Comparison of ENCODE assay signal across 9 cellular contexts in genomic region chr5:154446183-154447073, GRCh38. TPM values are rescaled to one million over a fixed set of nuclear protein-coding genes. Genes with fewer than 3 reads are reported as not detected.
DNase-seq lines count a peak whose midpoint lies in the region; ATAC-seq and TF ChIP-seq lines count a peak whose summit lies in the region.
"Had no signal": no experiment of that assay in that cellular context is flagged by ENCODE, and none has a peak within 500 bp of the region (broad histone marks: within the 10 kb centered on the region; RNA-seq: fewer than 3 reads in every experiment).

No MANE protein-coding gene starts in this region.

- H3K36me3 ChIP-seq in CD8-positive, alpha-beta T cell (ENCODE audit: insufficient read depth, low read length), result peaks cover 19% of the 10 kb centered on the region
- H3K36me3 ChIP-seq in HUES64 (ENCODE audit: insufficient read depth, low read length), result peaks cover 10% of the 10 kb centered on the region
- H3K36me3 ChIP-seq in liver (ENCODE audit: control insufficient read depth in 4 of 4, insufficient read depth in 3 of 4, low read depth in 1 of 4, low read length in 3 of 4), result peaks cover 0 to 14% (median 7%) of the 10 kb centered on the region in 4 donors

- H3K27ac Mint-ChIP-seq in CD8-positive, alpha-beta T cell, result peak overlapping the region; percentile 80

- H3K4me3 Mint-ChIP-seq in CD8-positive, alpha-beta T cell, result peak overlapping the region; percentile 89

- intact Hi-C loops in CD8-positive, alpha-beta T cell (cut with DNase I, micrococcal nuclease), result loop anchor here in 1 of 2 experiments (2.0 to 5.0 kb wide), 3 partner anchors 311 to 491 kb away; partner anchors contain the start of genes FAM114A2, GEMIN5, LARP1 and MFAP3

- H3K4me3 ChIP-seq in CD8-positive, alpha-beta T cell (ENCODE audit: low read depth, low read length), result peak overlapping the region; percentile 100
- H3K4me3 ChIP-seq in HUES64 (ENCODE audit: low read length) (peak overlapping the region; percentile 96), liver (ENCODE audit: low read depth in 1 of 3, low read length in 3 of 3) (peak overlapping the region; percentile 76 to 97 (median 97))

- peaks cover 62% of the 10 kb centered on the region for H3K4me1 Mint-ChIP-seq in CD8-positive, alpha-beta T cell (ENCODE audit: low read depth)

- TF ChIP-seq RAD21 in liver (IDR thresholded peaks at IDR 0.05), result no peak

- H3K9me3 Mint-ChIP-seq in CD8-positive, alpha-beta T cell, result no peaks in the 10 kb centered on the region

- peaks cover 39% of the 10 kb centered on the region for H3K36me3 Mint-ChIP-seq in CD8-positive, alpha-beta T cell

- TF ChIP-seq CTCF in CD8-positive, alpha-beta T cell (IDR thresholded peaks at IDR 0.05), result no peak
- no peak for TF ChIP-seq CTCF in liver (IDR thresholded peaks at IDR 0.05; ENCODE audit: low read depth, low read length, missing input control)

- H3K27me3 ChIP-seq in CD8-positive, alpha-beta T cell (ENCODE audit: insufficient read depth, low read length), result no peaks in the 10 kb centered on the region
- H3K27me3 ChIP-seq in HUES64 (ENCODE audit: insufficient read depth, low read length) (peaks cover 4% of the 10 kb centered on the region; the same call in 1 of the 2 replicates), liver (ENCODE audit: control insufficient read depth in 4 of 4, insufficient read depth in 4 of 4, low read length in 3 of 4) (no peaks in the 10 kb centered on the region)

- no peak for ATAC-seq in CD8-positive, alpha-beta T cell
- peak; percentile 25 for ATAC-seq in GM21381 (IDR thresholded peaks at IDR 0.05; ENCODE audit: unreplicated experiment)

- H3K9ac ChIP-seq in HUES64 (ENCODE audit: low read depth, low read length), result peak overlapping the region; percentile 62
- H3K9ac ChIP-seq in liver (ENCODE audit: low read depth in 1 of 2, low read length in 2 of 2), result peak overlapping the region in 1 of 2 donors; percentile 61

- DNase-seq in CD8-positive, alpha-beta T cell, result peak in 6 of 7 experiments; percentile 5 to 67 (median 42)
- DNase-seq in activated CD4-positive, alpha-beta T cell treated with anti-CD3 and anti-CD28 coated beads for 48 hours, result peak; percentile 54
- DNase-seq in dermis blood vessel endothelial cell, result peak; percentile 73
- DNase-seq in stimulated activated CD4-positive, alpha-beta T cell treated with anti-CD3 and anti-CD28 coated beads, Interleukin-4, amount 100 ng/mL, for 1 hour, result peak; percentile 40
- DNase-seq in DMS153 (lab: John Stamatoyannopoulos, UW), result no peak

- POLR2A ChIA-PET in CD8-positive, alpha-beta T cell (lab: Charles Lee), result interaction anchor here (0.6 to 1.5 kb wide), 3 partner anchors 256 to 468 kb away, joined by 3 to 5 read pairs (median 4); partner anchors contain the start of genes FAM114A2, GALNT10 and MFAP3

- peak overlapping the region; percentile 79 for H3K27ac ChIP-seq in CD8-positive, alpha-beta T cell (ENCODE audit: low read depth, low read length)
- H3K27ac ChIP-seq in HUES64 (ENCODE audit: low read depth, low read length), result no peak overlapping the region
- peak overlapping the region; percentile 65 to 66 for H3K27ac ChIP-seq in liver (ENCODE audit: low read depth in 1 of 2, low read length in 2 of 2)

- H3K4me1 ChIP-seq in CD8-positive, alpha-beta T cell (ENCODE audit: insufficient read depth, low read length), result peaks cover 40% of the 10 kb centered on the region
- peaks cover 6% of the 10 kb centered on the region for H3K4me1 ChIP-seq in HUES64 (ENCODE audit: insufficient read depth, low read length)
- H3K4me1 ChIP-seq in liver (ENCODE audit: control insufficient read depth in 4 of 4, insufficient read depth in 4 of 4, low read length in 3 of 4), result peaks cover 0 to 23% (median 17%) of the 10 kb centered on the region in 4 donors

- CTCF ChIA-PET in CD8-positive, alpha-beta T cell (lab: Charles Lee), result interaction anchor here (1.4 to 2.1 kb wide), 2 partner anchors 8 to 255 kb away, joined by 3 to 5 read pairs; partner anchors contain the start of gene GALNT10

- WGBS in HUES64, result under 1% methylated on average over 88 of the region's 88 CpGs
- under 1% methylated on average over 88 of the region's 88 CpGs for WGBS in liver

- H3K9me3 ChIP-seq in CD8-positive, alpha-beta T cell (ENCODE audit: low read length), result no peaks in the 10 kb centered on the region
- H3K9me3 ChIP-seq in HUES64 (ENCODE audit: insufficient read depth, low read depth, low read length) (no peaks in the 10 kb centered on the region), liver (ENCODE audit: control insufficient read depth in 4 of 4, low read length in 3 of 4) (no peaks in the 10 kb centered on the region)

- no peaks in the 10 kb centered on the region for H3K27me3 Mint-ChIP-seq in CD8-positive, alpha-beta T cell (ENCODE audit: low read depth)

TF ChIP-seq in liver, 16 proteins besides CTCF, POLR2A, EP300 and RAD21:
- TF ChIP-seq RXRA (IDR thresholded peaks at IDR 0.05), result no peak
- peak; percentile 79 for TF ChIP-seq REST (IDR thresholded peaks at IDR 0.05)
- TF ChIP-seq ZBTB33 (IDR thresholded peaks at IDR 0.05), result no peak
- TF ChIP-seq TAF1 (conservative IDR thresholded peaks at IDR 0.05), result no peak
- no peak for TF ChIP-seq HNF4A (conservative IDR thresholded peaks at IDR 0.05)
- no peak for TF ChIP-seq FOXA2 (IDR thresholded peaks at IDR 0.05)
- TF ChIP-seq HNF4G (IDR thresholded peaks at IDR 0.05), result no peak
- TF ChIP-seq YY1 (IDR thresholded peaks at IDR 0.05), result no peak
- TF ChIP-seq JUND (IDR thresholded peaks at IDR 0.05), result no peak
- peak; percentile 8 for TF ChIP-seq SP1 (IDR thresholded peaks at IDR 0.05)
- TF ChIP-seq FOXA1 (IDR thresholded peaks at IDR 0.05), result no peak

RNA-seq across cellular contexts. Expression of gene SAP30L, which starts 0.6 kb away (rescaled TPM):
- total RNA-seq in CD8-positive, alpha-beta T cell, result 10 to 100 TPM; 24.1 to 25.4 TPM
- 21.1 TPM for polyA plus RNA-seq in HUES64 (2013, experiment 1 of 2)
- polyA plus RNA-seq in HUES64 (2013, experiment 2 of 2), result 24.2 TPM
- total RNA-seq in dermis blood vessel endothelial cell, result 25.7 and 40.6 TPM in 2 replicates
- 10 to 100 TPM in 1 of 2 donors, 1 to 10 TPM in 1; 9.5 to 11.1 TPM for total RNA-seq in liver
- polyA plus RNA-seq in liver, result 1 to 10 TPM; 6.3 to 7.7 TPM

RNA-seq across cellular contexts. Expression of gene HAND1, which starts 31.6 kb away (rescaled TPM):
- total RNA-seq in CD8-positive, alpha-beta T cell, result not detected
- polyA plus RNA-seq in HUES64 (2013, experiment 1 of 2), result 5.4 TPM
- 4.6 TPM for polyA plus RNA-seq in HUES64 (2013, experiment 2 of 2)
- total RNA-seq in dermis blood vessel endothelial cell (not detected in 2 replicates), liver (not detected)
- polyA plus RNA-seq in liver, result not detected
- total RNA-seq: T-helper 2 cell treated with Interferon-gamma antibody and Interleukin-4, amounts not matched to agents 100 ng/mL and 5 ng/mL, for 36 hours had no signal
